Comparison of ENCODE assay signal across 1 cellular context in genomic region chr2:65370387-65371093, GRCh38.
A peak's percentile ranks its signal among the peaks of the same experiment; 100 is the strongest.
TF ChIP-seq lines count a peak whose summit lies in the region.

No MANE protein-coding gene starts in this region.

TF ChIP-seq in HepG2, 621 proteins besides CTCF, POLR2A, EP300 and RAD21 (continued from another document and continues in another):
- TF ChIP-seq E2F1 (CRISPR knock-in tag; IDR thresholded peaks at IDR 0.05), result no peak
- TF ChIP-seq REPIN1 (CRISPR knock-in tag; IDR thresholded peaks at IDR 0.05; ENCODE audit: borderline replicate concordance, low read depth), result peak; percentile 51; the same call in 1 of the 2 replicates
- no peak for TF ChIP-seq MYPOP (CRISPR knock-in tag; IDR thresholded peaks at IDR 0.05)
- no peak for TF ChIP-seq ZMAT5 (CRISPR knock-in tag; IDR thresholded peaks at IDR 0.05; ENCODE audit: borderline replicate concordance, low read depth)
- TF ChIP-seq ZSCAN31 (CRISPR knock-in tag; IDR thresholded peaks at IDR 0.05; ENCODE audit: low read depth), result no peak
- no peak for TF ChIP-seq MLX (CRISPR knock-in tag; IDR thresholded peaks at IDR 0.05)
- TF ChIP-seq CSRNP2 (CRISPR knock-in tag; conservative IDR thresholded peaks at IDR 0.05; ENCODE audit: low read depth), result no peak
- TF ChIP-seq ZNF710 (CRISPR knock-in tag; IDR thresholded peaks at IDR 0.05; ENCODE audit: borderline replicate concordance), result peak; percentile 69; the same call in 1 of the 2 replicates
- 0 out of 2 replicates have a peak, but pooled peaks have one; percentile 0 for TF ChIP-seq NAIF1 (CRISPR knock-in tag; IDR thresholded peaks at IDR 0.05; ENCODE audit: borderline replicate concordance)
- no peak for TF ChIP-seq CBFB (CRISPR knock-in tag; IDR thresholded peaks at IDR 0.05)
- 0 out of 2 replicates have a peak, but pooled peaks have one; percentile 20 for TF ChIP-seq HHEX (CRISPR knock-in tag; IDR thresholded peaks at IDR 0.05)
- no peak for TF ChIP-seq SKIL (CRISPR knock-in tag; IDR thresholded peaks at IDR 0.05; ENCODE audit: borderline replicate concordance)
- no peak for TF ChIP-seq ZUFSP (CRISPR knock-in tag; IDR thresholded peaks at IDR 0.05; ENCODE audit: borderline replicate concordance)
- TF ChIP-seq RCOR2 (CRISPR knock-in tag; IDR thresholded peaks at IDR 0.05), result peak; percentile 78
- TF ChIP-seq SKI (IDR thresholded peaks at IDR 0.05; ENCODE audit: partially characterized antibody), result no peak
- no peak for TF ChIP-seq CC2D1A (CRISPR knock-in tag; IDR thresholded peaks at IDR 0.05)
- no peak for TF ChIP-seq SRSF9 (IDR thresholded peaks at IDR 0.05; ENCODE audit: borderline replicate concordance, insufficient read depth, low read depth, low read length, poor library complexity, severe bottlenecking)
- TF ChIP-seq ARID4A (CRISPR knock-in tag; IDR thresholded peaks at IDR 0.05; ENCODE audit: borderline replicate concordance), result peak; percentile 73; the same call in 1 of the 2 replicates
- no peak for TF ChIP-seq ZNF235 (CRISPR knock-in tag; IDR thresholded peaks at IDR 0.05; ENCODE audit: borderline replicate concordance)
- peak; percentile 76 for TF ChIP-seq TARDBP (CRISPR knock-in tag; IDR thresholded peaks at IDR 0.05)
- TF ChIP-seq ZNF572 (CRISPR knock-in tag; IDR thresholded peaks at IDR 0.05), result 0 out of 2 replicates have a peak, but pooled peaks have one; percentile 43
- TF ChIP-seq CREB1 (IDR thresholded peaks at IDR 0.05), result no peak
- 0 out of 2 replicates have a peak, but pooled peaks have one; percentile 41 for TF ChIP-seq CREB1 (CRISPR knock-in tag; IDR thresholded peaks at IDR 0.05)
- TF ChIP-seq ZNF160 (CRISPR knock-in tag; IDR thresholded peaks at IDR 0.05), result no peak
- TF ChIP-seq ZBTB3 (CRISPR knock-in tag; IDR thresholded peaks at IDR 0.05; ENCODE audit: borderline replicate concordance, low read depth), result no peak
- peak; percentile 90 for TF ChIP-seq ZMYM4 (CRISPR knock-in tag; IDR thresholded peaks at IDR 0.05)
- TF ChIP-seq HNF1A (IDR thresholded peaks at IDR 0.05; ENCODE audit: low read depth), result 0 out of 2 replicates have a peak, but pooled peaks have one; percentile 28
- TF ChIP-seq HNF1A (CRISPR knock-in tag; IDR thresholded peaks at IDR 0.05; ENCODE audit: borderline replicate concordance), result peak; percentile 37; the same call in 1 of the 2 replicates
- no peak for TF ChIP-seq NFATC3 (CRISPR knock-in tag; IDR thresholded peaks at IDR 0.05)
- TF ChIP-seq ZFP62 (CRISPR knock-in tag; IDR thresholded peaks at IDR 0.05), result no peak
- no peak for TF ChIP-seq MED8 (CRISPR knock-in tag; IDR thresholded peaks at IDR 0.05; ENCODE audit: insufficient replicate concordance)
- TF ChIP-seq ZNF30 (CRISPR knock-in tag; IDR thresholded peaks at IDR 0.05), result no peak
- TF ChIP-seq ZNF678 (CRISPR knock-in tag; IDR thresholded peaks at IDR 0.05), result no peak
- no peak for TF ChIP-seq KLF12 (CRISPR knock-in tag; IDR thresholded peaks at IDR 0.05; ENCODE audit: borderline replicate concordance)
- no peak for TF ChIP-seq POLR2AphosphoS5 (IDR thresholded peaks at IDR 0.05; ENCODE audit: low read depth, low read length)
- TF ChIP-seq HIC2 (CRISPR knock-in tag; IDR thresholded peaks at IDR 0.05; ENCODE audit: low read depth), result no peak
